20 cellular contexts compared by ENCODE assay signal in the genomic region with DNA sequence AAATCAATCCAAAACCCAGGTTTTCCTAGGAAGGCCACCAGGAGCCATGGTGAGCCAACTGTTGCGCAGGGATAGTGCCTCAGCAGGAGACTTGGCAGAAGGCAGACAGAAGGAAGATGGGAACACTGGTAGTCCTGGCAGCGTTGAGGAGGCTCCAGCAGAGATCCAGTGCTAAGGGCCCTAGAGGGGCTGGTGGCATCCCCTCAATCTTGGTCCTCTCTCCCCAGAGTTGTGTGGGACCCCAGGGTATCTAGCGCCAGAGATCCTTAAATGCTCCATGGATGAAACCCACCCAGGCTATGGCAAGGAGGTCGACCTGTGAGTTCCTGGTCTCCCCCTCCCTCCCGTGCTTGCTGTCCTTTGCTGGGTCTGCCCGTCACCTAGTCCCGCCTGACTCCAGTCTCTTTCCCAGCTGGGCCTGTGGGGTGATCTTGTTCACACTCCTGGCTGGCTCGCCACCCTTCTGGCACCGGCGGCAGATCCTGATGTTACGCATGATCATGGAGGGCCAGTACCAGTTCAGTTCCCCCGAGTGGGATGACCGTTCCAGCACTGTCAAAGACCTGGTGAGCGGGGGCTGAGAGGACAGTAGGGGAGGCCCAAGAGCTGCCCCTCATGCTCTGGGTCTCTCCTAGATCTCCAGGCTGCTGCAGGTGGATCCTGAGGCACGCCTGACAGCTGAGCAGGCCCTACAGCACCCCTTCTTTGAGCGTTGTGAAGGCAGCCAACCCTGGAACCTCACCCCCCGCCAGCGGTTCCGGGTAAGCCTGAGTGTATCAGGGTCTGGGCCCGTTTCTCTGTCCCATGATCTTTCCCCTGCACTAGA. TPM values are rescaled to one million over a fixed set of nuclear protein-coding genes. Genes with fewer than 3 reads are reported as not detected.
DNase-seq lines count a peak whose midpoint lies in the region; ATAC-seq, FAIRE-seq and TF ChIP-seq lines count a peak whose summit lies in the region.
"Had no signal": no experiment of that assay in that cellular context is flagged by ENCODE, and none has a peak within 500 bp of the region (broad histone marks: within the 10 kb centered on the region; RNA-seq: fewer than 3 reads in every experiment).

No MANE protein-coding gene starts in this region.

- no peaks in the 10 kb centered on the region for H3K9me3 Mint-ChIP-seq in naive thymus-derived CD4-positive, alpha-beta T cell

- TF ChIP-seq POLR2A in A549 (IDR thresholded peaks at IDR 0.05; ENCODE audit: low read length): no peak
- 0 out of 2 replicates have a peak, but pooled peaks have one; percentile 17 for TF ChIP-seq POLR2A in GM12878 (IDR thresholded peaks at IDR 0.05; ENCODE audit: low read depth, low read length)

- WGBS in A549 (ENCODE audit: missing lambda C conversion rate): 91% methylated on average over 19 of the region's 20 CpGs
- WGBS in GM12878 (ENCODE audit: insufficient coverage, insufficient replicate concordance, low lambda C conversion rate, missing lambda C conversion rate): 94% methylated on average over 20 of the region's 20 CpGs

- TF ChIP-seq CTCF in 22Rv1 (IDR thresholded peaks at IDR 0.05): no peak
- TF ChIP-seq CTCF in A549 (IDR thresholded peaks at IDR 0.05): no peak
- no peak for TF ChIP-seq CTCF in GM12878 (IDR thresholded peaks at IDR 0.05 in 2 of 3, conservative IDR thresholded peaks at IDR 0.05 in 1 of 3; ENCODE audit: control insufficient read depth in 2 of 3, extremely low read depth in 1 of 3, insufficient read depth in 1 of 3, low read depth in 3 of 3, low read length in 3 of 3)
- TF ChIP-seq CTCF in mucosa of descending colon (IDR thresholded peaks at IDR 0.05): no peak

- no peak for TF ChIP-seq RAD21 in A549 (conservative IDR thresholded peaks at IDR 0.05 in 1 of 2, IDR thresholded peaks at IDR 0.05 in 1 of 2)
- no peak for TF ChIP-seq RAD21 in GM12878 (IDR thresholded peaks at IDR 0.05; ENCODE audit: insufficient read depth, low read depth, low read length)

- in situ Hi-C loops in GM12878 (cut with MboI): loop anchor here (25.0 kb wide), 1 partner anchor 1131 kb away; no protein-coding TSS in a partner anchor

- CTCF ChIA-PET in A549 (lab: Yijun Ruan, JAX): no interaction called here
- CTCF ChIA-PET in GM12878 (lab: Yijun Ruan, JAX): no interaction called here
- CTCF ChIA-PET in naive thymus-derived CD4-positive, alpha-beta T cell (lab: Charles Lee): no interaction called here

- POLR2A ChIA-PET in A549 (lab: Yijun Ruan, JAX) (no interaction called here), GM12878 (lab: Charles Lee) (no interaction called here)
- POLR2A ChIA-PET in naive thymus-derived CD4-positive, alpha-beta T cell (lab: Charles Lee): no interaction called here

- H3K36me3 ChIP-seq in GM12878 (ENCODE audit: control insufficient read depth in 2 of 2, insufficient read depth in 2 of 2, low read length in 1 of 2): peaks cover 11 to 17% of the 10 kb centered on the region in 2 experiments; a peak in 3 of 4 replicates
- H3K36me3 ChIP-seq in mucosa of descending colon (ENCODE audit: low read depth): no peaks in the 10 kb centered on the region
- H3K36me3 ChIP-seq in naive thymus-derived CD4-positive, alpha-beta T cell (ENCODE audit: control insufficient read depth in 2 of 3, insufficient read depth in 3 of 3, low read length in 3 of 3): peaks cover 0 to 47% (median 6%) of the 10 kb centered on the region in 3 experiments

- DNase-seq in A549 (ENCODE audit: low read depth in 1 of 2, low spot score in 1 of 2) (no peak), GM12878 (ENCODE audit: low read depth, low spot score) (no peak), mucosa of descending colon (peak in 2 of 3 donors; percentile 19 to 33), NCI-H748 treated with DMSO at 0.1 percent for 48 hours (lab: John Stamatoyannopoulos, UW) (no peak), NAMALWA (ENCODE audit: low spot score) (no peak)
- no peak for DNase-seq in naive thymus-derived CD4-positive, alpha-beta T cell
- DNase-seq: COR-L47, DMS 273 treated with DMSO at 0.1 percent for 48 hours, GDM1, H7, IMR-90, Karpas-422, NCI-H1048, NCI-H1436, NCI-H2029, NCI-H526, Right ventricle myocardium superior had no signal

- H3K27me3 Mint-ChIP-seq in naive thymus-derived CD4-positive, alpha-beta T cell: no peaks in the 10 kb centered on the region

- H4K20me1 ChIP-seq in GM12878 (ENCODE audit: control insufficient read depth, insufficient read depth): no peaks in the 10 kb centered on the region

- H3K4me3 ChIP-seq in A549 (no peak overlapping the region), GM12878 (no peak overlapping the region), mucosa of descending colon (no peak overlapping the region)
- H3K4me3 ChIP-seq in naive thymus-derived CD4-positive, alpha-beta T cell (ENCODE audit: low read length): no peak overlapping the region
- H3K4me3 ChIP-seq: Peyer's patch had no signal

- no peak overlapping the region for H2AFZ ChIP-seq in GM12878 (ENCODE audit: control insufficient read depth, low read depth, low read length)

- H3K4me2 ChIP-seq in A549 (no peak overlapping the region), GM12878 (ENCODE audit: control insufficient read depth, insufficient read depth) (no peak overlapping the region)

- H3K27ac ChIP-seq in 22Rv1: peak overlapping the region; percentile 10; the same call in 1 of the 2 replicates
- no peak overlapping the region for H3K27ac ChIP-seq in A549
- no peak overlapping the region for H3K27ac ChIP-seq in GM12878 (ENCODE audit: control insufficient read depth, insufficient read depth)
- no peak overlapping the region for H3K27ac ChIP-seq in naive thymus-derived CD4-positive, alpha-beta T cell (ENCODE audit: low read depth, low read length)
- H3K27ac ChIP-seq: HL-60, Peyer's patch had no signal

- H3K9ac ChIP-seq in GM12878 (ENCODE audit: control insufficient read depth, insufficient read depth, low read length): no peak overlapping the region

- no peak for FAIRE-seq in A549 (lab: Jason Lieb, UNC)
- FAIRE-seq in GM12878 (lab: Jason Lieb, UNC): no peak

- H3K27me3 ChIP-seq in GM12878 (replicated peaks in 1 of 2; ENCODE audit: control insufficient read depth in 2 of 2, insufficient read depth in 2 of 2, low read length in 1 of 2): no peaks in the 10 kb centered on the region
- H3K27me3 ChIP-seq in naive thymus-derived CD4-positive, alpha-beta T cell (ENCODE audit: control insufficient read depth in 2 of 2, insufficient read depth in 2 of 2, low read length in 2 of 2): no peaks in the 10 kb centered on the region
- H3K27me3 ChIP-seq: Peyer's patch had no signal

- no peaks in the 10 kb centered on the region for H3K79me2 ChIP-seq in GM12878 (ENCODE audit: control insufficient read depth, insufficient read depth, low read length)

- SMC1A ChIA-PET in GM12878 (lab: Charles Lee; ENCODE audit: uncharacterized antibody, unreplicated experiment): no interaction called here

- H3K4me3 Mint-ChIP-seq in naive thymus-derived CD4-positive, alpha-beta T cell: no peak overlapping the region

- BruUV-seq in GM12878 (replicated peaks; lab: Mats Ljungman, UMichigan): no TSS peak

- H3K9me3 ChIP-seq in A549 (no peaks in the 10 kb centered on the region), GM12878 (replicated peaks; ENCODE audit: control insufficient read depth, insufficient read depth, low read length) (no peaks in the 10 kb centered on the region), mucosa of descending colon (no peaks in the 10 kb centered on the region)
- no peaks in the 10 kb centered on the region for H3K9me3 ChIP-seq in naive thymus-derived CD4-positive, alpha-beta T cell (ENCODE audit: control insufficient read depth in 2 of 3, low read length in 3 of 3)
- H3K9me3 ChIP-seq: Peyer's patch had no signal

- peak overlapping the region in 1 of 9 donors; percentile 79 for H3K27ac Mint-ChIP-seq in naive thymus-derived CD4-positive, alpha-beta T cell

- peaks cover 5 to 18% (median 8%) of the 10 kb centered on the region in 5 donors for H3K36me3 Mint-ChIP-seq in naive thymus-derived CD4-positive, alpha-beta T cell

- peaks cover 5 to 28% (median 10%) of the 10 kb centered on the region in 7 donors for H3K4me1 Mint-ChIP-seq in naive thymus-derived CD4-positive, alpha-beta T cell

- intact Hi-C loops in GM12878 (cut with micrococcal nuclease; ENCODE audit: unreplicated experiment): no loop called here
- intact Hi-C loops in mucosa of descending colon (cut with DNase I, micrococcal nuclease): no loop called here
- intact Hi-C loops in naive thymus-derived CD4-positive, alpha-beta T cell (cut with micrococcal nuclease): no loop called here

- ATAC-seq in A549 (peak; percentile 19 to 21; a peak in 1 of 6 replicates), GM12878 (no peak), mucosa of descending colon (no peak)
- ATAC-seq in naive thymus-derived CD4-positive, alpha-beta T cell: no peak

- peaks cover 5% of the 10 kb centered on the region; the same call in 2 of the 3 replicates for H3K4me1 ChIP-seq in A549
- H3K4me1 ChIP-seq in GM12878 (ENCODE audit: control insufficient read depth, insufficient read depth, low read length): peaks cover 4% of the 10 kb centered on the region; the same call in 1 of the 2 replicates
- peaks cover 8% of the 10 kb centered on the region for H3K4me1 ChIP-seq in mucosa of descending colon (ENCODE audit: low read depth)
- peaks cover 5 to 6% of the 10 kb centered on the region in 2 donors for H3K4me1 ChIP-seq in naive thymus-derived CD4-positive, alpha-beta T cell (ENCODE audit: control insufficient read depth in 2 of 2, insufficient read depth in 2 of 2, low read length in 2 of 2)

- RAD21 ChIA-PET in GM12878 (lab: Charles Lee; ENCODE audit: unreplicated experiment): no interaction called here

- no peak for TF ChIP-seq EP300 in A549 (IDR thresholded peaks at IDR 0.05)
- TF ChIP-seq EP300 in GM12878 (IDR thresholded peaks at IDR 0.05; ENCODE audit: borderline replicate concordance in 1 of 2, control insufficient read depth in 1 of 2, low read depth in 2 of 2, low read length in 2 of 2): no peak

RNA-seq across cellular contexts. Expression of a gene that starts 5.7 kb away (rescaled TPM):
- polyA plus RNA-seq in A549 (2011; rRNA removed): 3.5 and 4.5 TPM in 2 replicates
- 15.3 and 15.5 TPM in 2 replicates for polyA plus RNA-seq in A549 (2012; cell fraction: cytosol; rRNA removed)
- 68.5 and 69.5 TPM in 2 replicates for polyA plus RNA-seq in A549 (2012; cell fraction: nucleus; rRNA removed)
- 7.7 to 9.9 TPM (median 9.5 TPM) in 3 replicates for polyA plus RNA-seq in A549 (2017; fragmentation: RNase III; extraction: RNeasy Plus Mini Kit Qiagen cat#74134 plus additional on column Dnase treatment)
- polyA minus RNA-seq in A549 (2011; rRNA and poly(A)+ RNA removed): 2.3 and 3.2 TPM in 2 replicates
- 3.5 and 5.5 TPM in 2 replicates for total RNA-seq in GM12878 (2013; cell fraction: nucleolus; rRNA removed)
- total RNA-seq in GM12878 (2014; rRNA removed): 4.3 and 6.2 TPM in 2 replicates
- total RNA-seq in GM12878 (2014; rRNA removed; fragmentation: Illumina TruSeq; extraction: Trizol): 2.2 and 4.2 TPM in 2 replicates
- total RNA-seq in GM12878 (2021): 5.8 and 7.3 TPM in 2 replicates
- polyA plus RNA-seq in GM12878 (2011; ENCODE audit: low read depth): 3.2 TPM
- 3.4 and 3.6 TPM in 2 replicates for polyA plus RNA-seq in GM12878 (2011; rRNA removed)
- polyA plus RNA-seq in GM12878 (2011; cell fraction: cytosol; rRNA removed): 4.8 and 7.6 TPM in 2 replicates
- polyA plus RNA-seq in GM12878 (2011; cell fraction: nucleus; rRNA removed): 29.5 and 32.9 TPM in 2 replicates
- 3.7 and 5.4 TPM in 2 replicates for polyA plus RNA-seq in GM12878 (2012)
- polyA plus RNA-seq in GM12878 (2014; fragmentation: Illumina TruSeq; extraction: Trizol): 0.52 and 4.2 TPM in 2 replicates
- polyA plus RNA-seq in GM12878 (2014; fragmentation: Nextera tagmentation; extraction: Ambion mirVana): 1 to 10 TPM; 3.2 to 3.9 TPM
- 9.4 and 12.9 TPM in 2 replicates for polyA plus RNA-seq in GM12878 (2014; rRNA removed)
- polyA plus RNA-seq in GM12878 (2016; fragmentation: Nextera tagmentation; extraction: Ambion mirVana): 1 to 10 TPM; 6.7 to 8.7 TPM
- 1.1 and 1.6 TPM in 2 replicates for polyA minus RNA-seq in GM12878 (2011; rRNA and poly(A)+ RNA removed)
- 1.5 and 3.6 TPM in 2 replicates for polyA minus RNA-seq in GM12878 (2011; cell fraction: cytosol; rRNA and poly(A)+ RNA removed)
- 3.9 and 5.3 TPM in 2 replicates for polyA minus RNA-seq in GM12878 (2011; cell fraction: nucleus; rRNA and poly(A)+ RNA removed)
- 1 to 10 TPM; 4.6 to 5.5 (median 5.1) TPM for total RNA-seq in mucosa of descending colon
- 1 to 10 TPM; 2.3 to 5.9 (median 2.9) TPM for total RNA-seq in naive thymus-derived CD4-positive, alpha-beta T cell
- under 1 TPM; 0.41 to 0.63 TPM for polyA plus RNA-seq in naive thymus-derived CD4-positive, alpha-beta T cell

RNA-seq across cellular contexts. Expression of a gene that starts 6.0 kb away (rescaled TPM):
- 66.1 and 88.8 TPM in 2 replicates for polyA plus RNA-seq in A549 (2011; rRNA removed)
- 46.9 and 60.1 TPM in 2 replicates for polyA plus RNA-seq in A549 (2012; cell fraction: cytosol; rRNA removed)
- polyA plus RNA-seq in A549 (2012; cell fraction: nucleus; rRNA removed): 85.6 and 97.4 TPM in 2 replicates
- polyA plus RNA-seq in A549 (2017; fragmentation: RNase III; extraction: RNeasy Plus Mini Kit Qiagen cat#74134 plus additional on column Dnase treatment): 63.9 to 69.9 TPM (median 66.4 TPM) in 3 replicates
- polyA minus RNA-seq in A549 (2011; rRNA and poly(A)+ RNA removed): 101 and 138 TPM in 2 replicates
- 82.9 and 87.4 TPM in 2 replicates for total RNA-seq in GM12878 (2013; cell fraction: nucleolus; rRNA removed)
- 59.0 and 61.7 TPM in 2 replicates for total RNA-seq in GM12878 (2014; rRNA removed)
- total RNA-seq in GM12878 (2014; rRNA removed; fragmentation: Illumina TruSeq; extraction: Trizol): 32.7 and 40.7 TPM in 2 replicates
- 76.8 and 84.7 TPM in 2 replicates for total RNA-seq in GM12878 (2021)
- 21.7 TPM for polyA plus RNA-seq in GM12878 (2011; ENCODE audit: low read depth)
- polyA plus RNA-seq in GM12878 (2011; rRNA removed): 38.0 and 64.5 TPM in 2 replicates
- 46.3 and 55.2 TPM in 2 replicates for polyA plus RNA-seq in GM12878 (2011; cell fraction: cytosol; rRNA removed)
- 89.1 and 96.4 TPM in 2 replicates for polyA plus RNA-seq in GM12878 (2011; cell fraction: nucleus; rRNA removed)
- 38.1 and 38.2 TPM in 2 replicates for polyA plus RNA-seq in GM12878 (2012)
- 55.1 and 57.7 TPM in 2 replicates for polyA plus RNA-seq in GM12878 (2014; fragmentation: Illumina TruSeq; extraction: Trizol)
- polyA plus RNA-seq in GM12878 (2014; fragmentation: Nextera tagmentation; extraction: Ambion mirVana): 1 to 10 TPM; 3.7 to 8.0 TPM
- polyA plus RNA-seq in GM12878 (2014; rRNA removed): 43.2 and 55.6 TPM in 2 replicates
- 10 to 100 TPM; 93.2 to 97.6 TPM for polyA plus RNA-seq in GM12878 (2016; fragmentation: Nextera tagmentation; extraction: Ambion mirVana)
- polyA minus RNA-seq in GM12878 (2011; rRNA and poly(A)+ RNA removed): 61.7 and 73.7 TPM in 2 replicates
- 24.1 and 31.3 TPM in 2 replicates for polyA minus RNA-seq in GM12878 (2011; cell fraction: cytosol; rRNA and poly(A)+ RNA removed)
- 30.2 and 46.3 TPM in 2 replicates for polyA minus RNA-seq in GM12878 (2011; cell fraction: nucleus; rRNA and poly(A)+ RNA removed)
- total RNA-seq in mucosa of descending colon: 100 to 1,000 TPM in 1 of 3 donors, 10 to 100 TPM in 2; 87.6 to 110 (median 96.3) TPM
- 100 to 1,000 TPM in 3 of 5 experiments, 10 to 100 TPM in 2; 68.7 to 122 (median 114) TPM for total RNA-seq in naive thymus-derived CD4-positive, alpha-beta T cell
- 10 to 100 TPM; 19.4 to 50.7 TPM for polyA plus RNA-seq in naive thymus-derived CD4-positive, alpha-beta T cell

RNA-seq across cellular contexts. Expression of a gene that starts 7.9 kb away (rescaled TPM):
- polyA plus RNA-seq in A549 (2011; rRNA removed): 28.0 and 30.0 TPM in 2 replicates
- 41.6 and 46.7 TPM in 2 replicates for polyA plus RNA-seq in A549 (2012; cell fraction: cytosol; rRNA removed)
- polyA plus RNA-seq in A549 (2012; cell fraction: nucleus; rRNA removed): 198 and 211 TPM in 2 replicates
- 37.1 to 42.0 TPM (median 37.3 TPM) in 3 replicates for polyA plus RNA-seq in A549 (2017; fragmentation: RNase III; extraction: RNeasy Plus Mini Kit Qiagen cat#74134 plus additional on column Dnase treatment)
- 22.1 and 29.7 TPM in 2 replicates for polyA minus RNA-seq in A549 (2011; rRNA and poly(A)+ RNA removed)
- total RNA-seq in GM12878 (2013; cell fraction: nucleolus; rRNA removed): 38.4 and 43.6 TPM in 2 replicates
- total RNA-seq in GM12878 (2014; rRNA removed): 41.8 and 43.9 TPM in 2 replicates
- total RNA-seq in GM12878 (2014; rRNA removed; fragmentation: Illumina TruSeq; extraction: Trizol): 18.3 and 19.7 TPM in 2 replicates
- total RNA-seq in GM12878 (2021): 35.8 and 38.0 TPM in 2 replicates
- 16.3 TPM for polyA plus RNA-seq in GM12878 (2011; ENCODE audit: low read depth)
- 26.6 and 36.1 TPM in 2 replicates for polyA plus RNA-seq in GM12878 (2011; rRNA removed)
- 42.5 and 54.9 TPM in 2 replicates for polyA plus RNA-seq in GM12878 (2011; cell fraction: cytosol; rRNA removed)
- polyA plus RNA-seq in GM12878 (2011; cell fraction: nucleus; rRNA removed): 131 and 156 TPM in 2 replicates
- 26.0 and 30.1 TPM in 2 replicates for polyA plus RNA-seq in GM12878 (2012)
- 26.0 and 36.4 TPM in 2 replicates for polyA plus RNA-seq in GM12878 (2014; fragmentation: Illumina TruSeq; extraction: Trizol)
- polyA plus RNA-seq in GM12878 (2014; fragmentation: Nextera tagmentation; extraction: Ambion mirVana): 1 to 10 TPM; 5.2 to 8.8 TPM
- 47.4 and 54.2 TPM in 2 replicates for polyA plus RNA-seq in GM12878 (2014; rRNA removed)
- 10 to 100 TPM; 47.3 to 50.1 TPM for polyA plus RNA-seq in GM12878 (2016; fragmentation: Nextera tagmentation; extraction: Ambion mirVana)
- polyA minus RNA-seq in GM12878 (2011; rRNA and poly(A)+ RNA removed): 25.9 and 39.8 TPM in 2 replicates
- 12.4 and 13.7 TPM in 2 replicates for polyA minus RNA-seq in GM12878 (2011; cell fraction: cytosol; rRNA and poly(A)+ RNA removed)
- polyA minus RNA-seq in GM12878 (2011; cell fraction: nucleus; rRNA and poly(A)+ RNA removed): 22.2 and 47.6 TPM in 2 replicates
- total RNA-seq in mucosa of descending colon: 10 to 100 TPM; 32.1 to 37.6 (median 33.0) TPM
- 10 to 100 TPM; 33.2 to 57.8 (median 46.7) TPM for total RNA-seq in naive thymus-derived CD4-positive, alpha-beta T cell
- 10 to 100 TPM; 37.2 to 43.5 TPM for polyA plus RNA-seq in naive thymus-derived CD4-positive, alpha-beta T cell

RNA-seq across cellular contexts. Expression of a gene that starts 30.8 kb away (rescaled TPM):
- polyA plus RNA-seq in A549 (2011; rRNA removed): 5.9 and 7.5 TPM in 2 replicates
- 4.3 and 6.3 TPM in 2 replicates for polyA plus RNA-seq in A549 (2012; cell fraction: cytosol; rRNA removed)
- polyA plus RNA-seq in A549 (2012; cell fraction: nucleus; rRNA removed): 9.1 and 10.5 TPM in 2 replicates
- 12.3 to 13.7 TPM (median 13.6 TPM) in 3 replicates for polyA plus RNA-seq in A549 (2017; fragmentation: RNase III; extraction: RNeasy Plus Mini Kit Qiagen cat#74134 plus additional on column Dnase treatment)
- 10.0 and 10.1 TPM in 2 replicates for polyA minus RNA-seq in A549 (2011; rRNA and poly(A)+ RNA removed)
- total RNA-seq in GM12878 (2013; cell fraction: nucleolus; rRNA removed): 3.1 and 3.5 TPM in 2 replicates
- 0.51 and 0.54 TPM in 2 replicates for total RNA-seq in GM12878 (2014; rRNA removed)
- total RNA-seq in GM12878 (2014; rRNA removed; fragmentation: Illumina TruSeq; extraction: Trizol): 0.28 and 0.45 TPM in 2 replicates
- total RNA-seq in GM12878 (2021): 0.69 and 0.77 TPM in 2 replicates
- 1.2 TPM for polyA plus RNA-seq in GM12878 (2011; ENCODE audit: low read depth)
- 0.06 and 0.12 TPM in 2 replicates for polyA plus RNA-seq in GM12878 (2011; rRNA removed)
- polyA plus RNA-seq in GM12878 (2011; cell fraction: cytosol; rRNA removed): 0.12 and 0.13 TPM in 2 replicates
- 0.43 and 0.50 TPM in 2 replicates for polyA plus RNA-seq in GM12878 (2011; cell fraction: nucleus; rRNA removed)
- polyA plus RNA-seq in GM12878 (2012): 2.2 and 2.5 TPM in 2 replicates
- 0.48 and 0.59 TPM in 2 replicates for polyA plus RNA-seq in GM12878 (2014; fragmentation: Illumina TruSeq; extraction: Trizol)
- under 1 TPM; 0.02 to 0.07 TPM for polyA plus RNA-seq in GM12878 (2014; fragmentation: Nextera tagmentation; extraction: Ambion mirVana)
- polyA plus RNA-seq in GM12878 (2014; rRNA removed): 0.35 and 0.38 TPM in 2 replicates
- polyA plus RNA-seq in GM12878 (2016; fragmentation: Nextera tagmentation; extraction: Ambion mirVana): under 1 TPM; 0.32 to 0.62 TPM
- polyA minus RNA-seq in GM12878 (2011; rRNA and poly(A)+ RNA removed): 0.15 TPM in 2 replicates
- polyA minus RNA-seq in GM12878 (2011; cell fraction: cytosol; rRNA and poly(A)+ RNA removed): 0.21 TPM in 1 of 2 replicates, not detected in the other
- 0.29 and 0.36 TPM in 2 replicates for polyA minus RNA-seq in GM12878 (2011; cell fraction: nucleus; rRNA and poly(A)+ RNA removed)
- total RNA-seq in mucosa of descending colon: 10 to 100 TPM; 13.4 to 14.9 (median 14.6) TPM
- 10 to 100 TPM in 1 of 5 experiments, 1 to 10 TPM in 4; 2.4 to 11.1 (median 4.2) TPM for total RNA-seq in naive thymus-derived CD4-positive, alpha-beta T cell
- 1 to 10 TPM in 1 of 2 donors, under 1 TPM in 1; 0.66 to 3.1 TPM for polyA plus RNA-seq in naive thymus-derived CD4-positive, alpha-beta T cell

RNA-seq across cellular contexts. Expression of a gene that starts 57.2 kb away (rescaled TPM):
- 6.2 and 10.0 TPM in 2 replicates for polyA plus RNA-seq in A549 (2011; rRNA removed)
- polyA plus RNA-seq in A549 (2012; cell fraction: cytosol; rRNA removed): 7.9 and 17.1 TPM in 2 replicates
- polyA plus RNA-seq in A549 (2012; cell fraction: nucleus; rRNA removed): 20.8 and 30.6 TPM in 2 replicates
- polyA plus RNA-seq in A549 (2017; fragmentation: RNase III; extraction: RNeasy Plus Mini Kit Qiagen cat#74134 plus additional on column Dnase treatment): 18.9 to 19.9 TPM (median 19.5 TPM) in 3 replicates
- 22.3 and 26.5 TPM in 2 replicates for polyA minus RNA-seq in A549 (2011; rRNA and poly(A)+ RNA removed)
- 32.7 and 35.5 TPM in 2 replicates for total RNA-seq in GM12878 (2013; cell fraction: nucleolus; rRNA removed)
- 12.0 and 12.8 TPM in 2 replicates for total RNA-seq in GM12878 (2014; rRNA removed)
- total RNA-seq in GM12878 (2014; rRNA removed; fragmentation: Illumina TruSeq; extraction: Trizol): 3.3 and 4.0 TPM in 2 replicates
- total RNA-seq in GM12878 (2021): 48.1 and 58.4 TPM in 2 replicates
- 6.8 TPM for polyA plus RNA-seq in GM12878 (2011; ENCODE audit: low read depth)
- 1.7 and 2.6 TPM in 2 replicates for polyA plus RNA-seq in GM12878 (2011; rRNA removed)
- 2.0 and 2.9 TPM in 2 replicates for polyA plus RNA-seq in GM12878 (2011; cell fraction: cytosol; rRNA removed)
- polyA plus RNA-seq in GM12878 (2011; cell fraction: nucleus; rRNA removed): 20.1 and 27.5 TPM in 2 replicates
- 12.1 and 17.7 TPM in 2 replicates for polyA plus RNA-seq in GM12878 (2012)
- polyA plus RNA-seq in GM12878 (2014; fragmentation: Illumina TruSeq; extraction: Trizol): 7.1 and 11.2 TPM in 2 replicates
- polyA plus RNA-seq in GM12878 (2014; fragmentation: Nextera tagmentation; extraction: Ambion mirVana): under 1 TPM; 0.24 to 0.31 TPM
- polyA plus RNA-seq in GM12878 (2014; rRNA removed): 12.5 and 22.3 TPM in 2 replicates
- polyA plus RNA-seq in GM12878 (2016; fragmentation: Nextera tagmentation; extraction: Ambion mirVana): 10 to 100 TPM; 35.7 to 45.8 TPM
- 10.6 TPM in 2 replicates for polyA minus RNA-seq in GM12878 (2011; rRNA and poly(A)+ RNA removed)
- polyA minus RNA-seq in GM12878 (2011; cell fraction: cytosol; rRNA and poly(A)+ RNA removed): 14.4 and 16.1 TPM in 2 replicates
- polyA minus RNA-seq in GM12878 (2011; cell fraction: nucleus; rRNA and poly(A)+ RNA removed): 12.8 and 23.9 TPM in 2 replicates
- total RNA-seq in mucosa of descending colon: 10 to 100 TPM; 64.8 to 88.9 (median 65.4) TPM
- total RNA-seq in naive thymus-derived CD4-positive, alpha-beta T cell: 100 to 1,000 TPM in 2 of 5 experiments, 10 to 100 TPM in 3; 82.6 to 111 (median 97.5) TPM
- 10 to 100 TPM; 11.8 to 40.5 TPM for polyA plus RNA-seq in naive thymus-derived CD4-positive, alpha-beta T cell

Comparison
In these comparisons a context has a peak if more than half of its experiments do, and no peak if none do; other contexts are left out.
1. ATAC-seq: peak in A549 (2 of 2); none in GM12878 (single experiment), mucosa of descending colon (single experiment) and naive thymus-derived CD4-positive, alpha-beta T cell (single experiment).
2. DNase-seq: peak in mucosa of descending colon (2 of 3); none in A549 (0 of 2), GM12878 (single experiment), NCI-H748 treated with DMSO at 0.1 percent for 48 hours (single experiment), NAMALWA (single experiment) and naive thymus-derived CD4-positive, alpha-beta T cell (0 of 9).